Comparison of ENCODE assay signal across 8 cellular contexts in genomic region chr4:123649644-123650356, GRCh38.
DNase-seq lines count a peak whose midpoint lies in the region; ATAC-seq and TF ChIP-seq lines count a peak whose summit lies in the region.

No MANE protein-coding gene starts in this region.

- peak overlapping the region; percentile 62 for H3K9ac ChIP-seq in skeletal muscle satellite cell (ENCODE audit: low read depth, low read length)

- no peak for TF ChIP-seq POLR2A in Peyer's patch (IDR thresholded peaks at IDR 0.05)

- H3K4me1 ChIP-seq in Peyer's patch (peaks cover 0 to 23% (median 0%) of the 10 kb centered on the region in 4 donors), skeletal muscle satellite cell (ENCODE audit: control insufficient read depth, insufficient read depth, low read length) (peaks cover 24% of the 10 kb centered on the region)

- H3K27me3 ChIP-seq in Peyer's patch, result no peaks in the 10 kb centered on the region
- no peaks in the 10 kb centered on the region for H3K27me3 ChIP-seq in skeletal muscle satellite cell (ENCODE audit: control insufficient read depth, insufficient read depth, low read length)

- no peaks in the 10 kb centered on the region for H3K9me3 ChIP-seq in Peyer's patch
- H3K9me3 ChIP-seq in skeletal muscle satellite cell (replicated peaks; ENCODE audit: low read length), result no peaks in the 10 kb centered on the region

- ATAC-seq in GM19397 (IDR thresholded peaks at IDR 0.05; ENCODE audit: unreplicated experiment) (peak; percentile 54), HG03439 (IDR thresholded peaks at IDR 0.05; ENCODE audit: unreplicated experiment) (peak; percentile 22), Right ventricle myocardium superior (ENCODE audit: poor library complexity) (peak; percentile 78), GM19324 (IDR thresholded peaks at IDR 0.05; ENCODE audit: low FRiP score, unreplicated experiment) (no peak)

- H3K36me3 ChIP-seq in Peyer's patch, result no peaks in the 10 kb centered on the region
- H3K36me3 ChIP-seq in skeletal muscle satellite cell (ENCODE audit: insufficient read depth, low read length), result no peaks in the 10 kb centered on the region

- no peak overlapping the region for H3K4me3 ChIP-seq in Peyer's patch
- H3K4me3 ChIP-seq in skeletal muscle satellite cell (ENCODE audit: low read length), result peak overlapping the region; percentile 34

- DNase-seq in Peyer's patch, result peak in 1 of 3 donors; percentile 56
- no peak for DNase-seq in Right ventricle myocardium superior
- DNase-seq in OCI-M1 (lab: John Stamatoyannopoulos, UW), result no peak
- no peak for DNase-seq in NK-92 treated with Interleukin-12 subunit alpha and Interleukin-12 subunit beta, amount 100 ng/mL, for 24 hours (lab: John Stamatoyannopoulos, UW)

- TF ChIP-seq CTCF in Peyer's patch (IDR thresholded peaks at IDR 0.05), result no peak

- intact Hi-C loops in Right ventricle myocardium superior (cut with DNase I), result loop anchor here (10.0 kb wide), 1 partner anchor 255 kb away; the partner anchor contains the start of gene SPRY1

- H3K27ac ChIP-seq in Peyer's patch, result peak overlapping the region; percentile 3 to 80 (median 46)

- peak overlapping the region; percentile 68 for H3K4me2 ChIP-seq in skeletal muscle satellite cell (ENCODE audit: low read length)
